Comparison of ENCODE assay signal across 9 cellular contexts in the genomic region with DNA sequence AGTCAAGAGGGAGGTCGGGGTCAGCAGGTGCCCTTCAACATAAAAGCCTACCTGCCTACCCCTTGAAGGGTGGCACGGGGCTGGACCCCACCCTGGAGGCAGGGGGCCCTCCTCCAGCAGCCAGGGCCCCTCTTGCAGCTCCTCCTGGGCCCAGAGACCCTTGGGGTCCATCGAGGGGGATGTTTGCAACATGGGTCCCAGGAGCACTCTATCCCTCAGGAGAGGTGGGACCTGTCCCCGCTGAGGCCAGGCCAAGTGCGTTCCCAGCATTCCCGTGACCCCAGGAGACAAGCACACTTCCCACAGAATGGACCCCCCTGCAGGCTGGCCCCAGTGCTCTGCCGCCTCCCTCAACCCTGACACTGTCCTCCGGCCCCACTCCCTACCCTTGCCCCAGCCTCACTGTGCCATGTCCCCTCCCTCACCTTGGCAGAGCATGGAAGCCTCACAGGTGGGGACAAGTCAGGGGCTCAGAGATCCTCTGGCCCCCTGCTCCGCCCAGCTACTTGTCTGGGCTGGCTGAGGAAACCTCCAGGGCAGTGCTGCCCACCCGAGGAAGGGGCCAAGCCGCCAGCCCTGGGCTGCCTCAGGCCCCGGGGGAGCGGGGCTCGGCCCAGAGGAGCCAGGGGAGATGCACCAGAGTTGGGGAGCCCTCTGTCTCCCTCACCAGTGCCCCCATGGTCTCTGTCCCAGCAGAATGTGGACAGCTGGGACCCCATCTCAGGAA. TPM values are rescaled to one million over a fixed set of nuclear protein-coding genes. Genes with fewer than 3 reads are reported as not detected.
DNase-seq lines count a peak whose midpoint lies in the region; ATAC-seq and TF ChIP-seq lines count a peak whose summit lies in the region.
"Had no signal": no experiment of that assay in that cellular context is flagged by ENCODE, and none has a peak within 500 bp of the region (broad histone marks: within the 10 kb centered on the region; RNA-seq: fewer than 3 reads in every experiment).

No MANE protein-coding gene starts in this region.

- H3K36me3 Mint-ChIP-seq in activated CD8-positive, alpha-beta memory T cell treated with anti-CD3 and anti-CD28 coated beads, Interleukin-2, amount 10 ng/mL, durations not matched to agents 7 days and 5 days, result no peaks in the 10 kb centered on the region
- H3K36me3 Mint-ChIP-seq in central memory CD8-positive, alpha-beta T cell (ENCODE audit: insufficient read depth), result peaks cover 37% of the 10 kb centered on the region
- no peaks in the 10 kb centered on the region for H3K36me3 Mint-ChIP-seq in memory B cell
- H3K36me3 Mint-ChIP-seq in activated T-helper 17 cell treated with anti-CD3 and anti-CD28 coated beads, Interleukin-2, amount 50 U/mL, for 72 hours (ENCODE audit: low read depth), result peaks cover 4% of the 10 kb centered on the region

- no peaks in the 10 kb centered on the region for H3K9me3 ChIP-seq in thoracic aorta

- CTCF ChIA-PET in activated CD8-positive, alpha-beta memory T cell treated with anti-CD3 and anti-CD28 coated beads, Interleukin-2, amount 10 ng/mL, durations not matched to agents 7 days and 5 days (lab: Charles Lee), result interaction anchor here (0.8 kb wide), 1 partner anchor 182 kb away, joined by 3 read pairs; no protein-coding TSS in a partner anchor

- H3K27ac ChIP-seq in thoracic aorta, result peak overlapping the region; percentile 91 to 93

- peak; percentile 54 for DNase-seq in activated CD8-positive, alpha-beta memory T cell treated with anti-CD3 and anti-CD28 coated beads for 24 hours
- DNase-seq in activated CD8-positive, alpha-beta memory T cell treated with anti-CD3 and anti-CD28 coated beads, Interleukin-2, amount 10 ng/mL, durations not matched to agents 7 days and 5 days, result no peak
- DNase-seq in central memory CD8-positive, alpha-beta T cell (ENCODE audit: low spot score in 2 of 2), result no peak
- no peak for DNase-seq in memory B cell (ENCODE audit: low spot score in 2 of 2)
- DNase-seq in thoracic aorta (ENCODE audit: low spot score), result no peak
- DNase-seq: erythroblast had no signal

- H3K27me3 Mint-ChIP-seq in activated CD8-positive, alpha-beta memory T cell treated with anti-CD3 and anti-CD28 coated beads, Interleukin-2, amount 10 ng/mL, durations not matched to agents 7 days and 5 days, result no peaks in the 10 kb centered on the region
- no peaks in the 10 kb centered on the region for H3K27me3 Mint-ChIP-seq in central memory CD8-positive, alpha-beta T cell
- H3K27me3 Mint-ChIP-seq in memory B cell, result no peaks in the 10 kb centered on the region
- no peaks in the 10 kb centered on the region for H3K27me3 Mint-ChIP-seq in activated T-helper 17 cell treated with anti-CD3 and anti-CD28 coated beads, Interleukin-2, amount 50 U/mL, for 72 hours

- H3K4me3 Mint-ChIP-seq in activated CD8-positive, alpha-beta memory T cell treated with anti-CD3 and anti-CD28 coated beads, Interleukin-2, amount 10 ng/mL, durations not matched to agents 7 days and 5 days, result no peak overlapping the region
- peak overlapping the region; percentile 75 for H3K4me3 Mint-ChIP-seq in central memory CD8-positive, alpha-beta T cell
- peak overlapping the region; percentile 46 for H3K4me3 Mint-ChIP-seq in memory B cell
- no peak overlapping the region for H3K4me3 Mint-ChIP-seq in activated T-helper 17 cell treated with anti-CD3 and anti-CD28 coated beads, Interleukin-2, amount 50 U/mL, for 72 hours

- no peak for ATAC-seq in activated CD8-positive, alpha-beta memory T cell treated with anti-CD3 and anti-CD28 coated beads, Interleukin-2, amount 10 ng/mL, durations not matched to agents 7 days and 5 days
- no peak for ATAC-seq in central memory CD8-positive, alpha-beta T cell (replicated peaks; ENCODE audit: extremely low read depth, poor library complexity, severe bottlenecking)
- ATAC-seq in memory B cell (ENCODE audit: low read depth), result no peak
- no peak for ATAC-seq in thoracic aorta (ENCODE audit: insufficient number of reproducible peaks, low FRiP score, low read depth)
- no peak for ATAC-seq in activated T-helper 17 cell treated with anti-CD3 and anti-CD28 coated beads, Interleukin-2, amount 50 U/mL, for 72 hours (replicated peaks)
- no peak for ATAC-seq in HG02763 (IDR thresholded peaks at IDR 0.05; ENCODE audit: unreplicated experiment)
- ATAC-seq in HG03342 (IDR thresholded peaks at IDR 0.05; ENCODE audit: unreplicated experiment), result no peak

- H3K4me3 ChIP-seq in thoracic aorta, result peak overlapping the region; percentile 98

- peaks cover 43 to 72% of the 10 kb centered on the region in 2 donors for H3K4me1 ChIP-seq in thoracic aorta (ENCODE audit: control insufficient read depth in 1 of 2, low read depth in 2 of 2)

- no peaks in the 10 kb centered on the region for H3K9me3 Mint-ChIP-seq in activated CD8-positive, alpha-beta memory T cell treated with anti-CD3 and anti-CD28 coated beads, Interleukin-2, amount 10 ng/mL, durations not matched to agents 7 days and 5 days (ENCODE audit: low read depth)
- no peaks in the 10 kb centered on the region for H3K9me3 Mint-ChIP-seq in central memory CD8-positive, alpha-beta T cell
- H3K9me3 Mint-ChIP-seq in memory B cell, result no peaks in the 10 kb centered on the region
- no peaks in the 10 kb centered on the region for H3K9me3 Mint-ChIP-seq in activated T-helper 17 cell treated with anti-CD3 and anti-CD28 coated beads, Interleukin-2, amount 50 U/mL, for 72 hours

- no peak for TF ChIP-seq CTCF in thoracic aorta (IDR thresholded peaks at IDR 0.05)

- H3K36me3 ChIP-seq in thoracic aorta, result peaks cover 3% of the 10 kb centered on the region

- no peak overlapping the region for H3K27ac Mint-ChIP-seq in activated CD8-positive, alpha-beta memory T cell treated with anti-CD3 and anti-CD28 coated beads, Interleukin-2, amount 10 ng/mL, durations not matched to agents 7 days and 5 days
- H3K27ac Mint-ChIP-seq in central memory CD8-positive, alpha-beta T cell (ENCODE audit: low read depth), result no peak overlapping the region
- H3K27ac Mint-ChIP-seq in memory B cell, result no peak overlapping the region
- no peak overlapping the region for H3K27ac Mint-ChIP-seq in activated T-helper 17 cell treated with anti-CD3 and anti-CD28 coated beads, Interleukin-2, amount 50 U/mL, for 72 hours

- no peaks in the 10 kb centered on the region for H3K27me3 ChIP-seq in thoracic aorta (replicated peaks; ENCODE audit: insufficient read depth)

- peaks cover 1% of the 10 kb centered on the region for H3K4me1 Mint-ChIP-seq in activated CD8-positive, alpha-beta memory T cell treated with anti-CD3 and anti-CD28 coated beads, Interleukin-2, amount 10 ng/mL, durations not matched to agents 7 days and 5 days
- H3K4me1 Mint-ChIP-seq in central memory CD8-positive, alpha-beta T cell, result peaks cover 5% of the 10 kb centered on the region
- H3K4me1 Mint-ChIP-seq in memory B cell, result peaks cover 12% of the 10 kb centered on the region
- no peaks in the 10 kb centered on the region for H3K4me1 Mint-ChIP-seq in activated T-helper 17 cell treated with anti-CD3 and anti-CD28 coated beads, Interleukin-2, amount 50 U/mL, for 72 hours

RNA-seq across cellular contexts. Expression of a gene that starts 2.2 kb away (rescaled TPM):
- 10 to 100 TPM; 13.7 to 14.3 TPM for total RNA-seq in activated CD8-positive, alpha-beta memory T cell treated with anti-CD3 and anti-CD28 coated beads, Interleukin-2, amount 10 ng/mL, durations not matched to agents 7 days and 5 days
- 100 to 1,000 TPM in 1 of 2 donors, 10 to 100 TPM in 1; 93.1 to 105 TPM for total RNA-seq in thoracic aorta
- 1 to 10 TPM; 6.1 to 7.7 TPM for total RNA-seq in activated T-helper 17 cell treated with anti-CD3 and anti-CD28 coated beads, Interleukin-2, amount 50 U/mL, for 72 hours

RNA-seq across cellular contexts. Expression of a gene that starts 17.8 kb away (rescaled TPM):
- 10 to 100 TPM; 29.8 to 34.5 TPM for total RNA-seq in activated CD8-positive, alpha-beta memory T cell treated with anti-CD3 and anti-CD28 coated beads, Interleukin-2, amount 10 ng/mL, durations not matched to agents 7 days and 5 days
- total RNA-seq in thoracic aorta, result 10 to 100 TPM in 1 of 2 donors, 1 to 10 TPM in 1; 6.5 to 12.9 TPM
- 10 to 100 TPM; 27.1 to 28.0 TPM for total RNA-seq in activated T-helper 17 cell treated with anti-CD3 and anti-CD28 coated beads, Interleukin-2, amount 50 U/mL, for 72 hours

RNA-seq across cellular contexts. Expression of a gene that starts 17.8 kb away (rescaled TPM):
- total RNA-seq in activated CD8-positive, alpha-beta memory T cell treated with anti-CD3 and anti-CD28 coated beads, Interleukin-2, amount 10 ng/mL, durations not matched to agents 7 days and 5 days, result 1 to 10 TPM; 5.5 to 5.6 TPM
- 1 to 10 TPM; 3.2 to 3.5 TPM for total RNA-seq in thoracic aorta
- total RNA-seq in activated T-helper 17 cell treated with anti-CD3 and anti-CD28 coated beads, Interleukin-2, amount 50 U/mL, for 72 hours, result 1 to 10 TPM; 7.8 to 8.0 TPM

Comparison
In these comparisons a context has a peak if more than half of its experiments do, and no peak if none do; other contexts are left out.
1. H3K4me3 Mint-ChIP-seq: peak in central memory CD8-positive, alpha-beta T cell (single experiment) and memory B cell (single experiment); none in activated CD8-positive, alpha-beta memory T cell treated with anti-CD3 and anti-CD28 coated beads, Interleukin-2, amount 10 ng/mL, durations not matched to agents 7 days and 5 days (single experiment) and activated T-helper 17 cell treated with anti-CD3 and anti-CD28 coated beads, Interleukin-2, amount 50 U/mL, for 72 hours (single experiment).
2. RNA of a gene that starts 2.2 kb away (total RNA-seq): 93.1 to 105 TPM in thoracic aorta; 13.7 to 14.3 TPM in activated CD8-positive, alpha-beta memory T cell treated with anti-CD3 and anti-CD28 coated beads, Interleukin-2, amount 10 ng/mL, durations not matched to agents 7 days and 5 days and 6.1 to 7.7 TPM in activated T-helper 17 cell treated with anti-CD3 and anti-CD28 coated beads, Interleukin-2, amount 50 U/mL, for 72 hours; every median in the first group is over 4 times any median in the second.